Comparison of ENCODE assay signal across 17 cellular contexts in genomic region chr6:136539967-136540366, GRCh38. TPM values are rescaled to one million over a fixed set of nuclear protein-coding genes. Genes with fewer than 3 reads are reported as not detected.
DNase-seq lines count a peak whose midpoint lies in the region; ATAC-seq and TF ChIP-seq lines count a peak whose summit lies in the region.
"Had no signal": no experiment of that assay in that cellular context is flagged by ENCODE, and none has a peak within 500 bp of the region (broad histone marks: within the 10 kb centered on the region; RNA-seq: fewer than 3 reads in every experiment).

No MANE protein-coding gene starts in this region.

- peaks cover 26% of the 10 kb centered on the region for H4K20me1 ChIP-seq in GM23338 (replicated peaks; ENCODE audit: insufficient read depth)

- 17 to 31% (median 26%) methylated on average over 4 of the region's 4 CpGs for WGBS in psoas muscle, 3 donors

- H3K36me3 Mint-ChIP-seq in GM23338 (ENCODE audit: low read depth) (peaks cover 10% of the 10 kb centered on the region; the same call in 2 of the 3 replicates), nephron progenitor cell (ENCODE audit: low read depth) (no peaks in the 10 kb centered on the region)

- peaks cover 100% of the 10 kb centered on the region for H3K79me2 ChIP-seq in GM23338 (replicated peaks; ENCODE audit: insufficient read depth)

- H3K4me1 ChIP-seq in GM23338 (ENCODE audit: insufficient read depth) (peaks cover 61% of the 10 kb centered on the region), psoas muscle (no peaks in the 10 kb centered on the region)

- no peaks in the 10 kb centered on the region for H3K27me3 ChIP-seq in GM23338 (ENCODE audit: insufficient read depth)
- H3K27me3 ChIP-seq in psoas muscle (ENCODE audit: insufficient read depth in 3 of 3, low read length in 2 of 3), result peaks cover 0 to 11% (median 0%) of the 10 kb centered on the region in 3 donors

- H3K4me3 Mint-ChIP-seq in GM23338 (no peak overlapping the region), nephron progenitor cell (peak overlapping the region; percentile 24)

- H3K9me3 ChIP-seq in psoas muscle, result no peaks in the 10 kb centered on the region
- H3K9me3 ChIP-seq: Caco-2 had no signal

- 0 out of 2 replicates have a peak, but pooled peaks cover 5% of the 10 kb centered on the region for H3F3A ChIP-seq in GM23338 (replicated peaks; ENCODE audit: low read depth)

- in situ Hi-C loops in astrocyte of the cerebellum (cut with HindIII; ENCODE audit: low sequenced_read_pairs), result no loop called here

- H3K27ac Mint-ChIP-seq in GM23338 (no peak overlapping the region), nephron progenitor cell (peak overlapping the region; percentile 90)

- no peaks in the 10 kb centered on the region for H3K9me3 Mint-ChIP-seq in GM23338
- H3K9me3 Mint-ChIP-seq in nephron progenitor cell, result no peaks in the 10 kb centered on the region

- H3K27me3 Mint-ChIP-seq in GM23338 (ENCODE audit: insufficient read depth, low read depth, poor library complexity), result peaks cover 1% of the 10 kb centered on the region
- peaks cover 29% of the 10 kb centered on the region for H3K27me3 Mint-ChIP-seq in nephron progenitor cell (ENCODE audit: low read depth, poor library complexity)

- H3K4me3 ChIP-seq in GM23338 (no peak overlapping the region), astrocyte of the cerebellum (ENCODE audit: low read depth, low read length) (no peak overlapping the region), psoas muscle (no peak overlapping the region)

- no peak overlapping the region; the same call in none of the 2 replicates for H3K4me2 ChIP-seq in GM23338

- no peak overlapping the region for H3K27ac ChIP-seq in GM23338 (ENCODE audit: low read depth)
- H3K27ac ChIP-seq in psoas muscle, result no peak overlapping the region
- H3K27ac ChIP-seq: C4-2B had no signal

- ATAC-seq in GM23338 (peak; percentile 64), psoas muscle (no peak), HG03521 (IDR thresholded peaks at IDR 0.05; ENCODE audit: unreplicated experiment) (no peak)

- intact Hi-C loops in psoas muscle (cut with DNase I), result no loop called here

- DNase-seq in GM23338 (ENCODE audit: low spot score) (no peak), NCI-H524 treated with DMSO at 0.1 percent for 48 hours (lab: John Stamatoyannopoulos, UW) (peak; percentile 24), astrocyte of the cerebellum (ENCODE audit: low read depth) (peak; percentile 24), nephron progenitor cell (no peak), psoas muscle (no peak), GM19240 (ENCODE audit: insufficient read length, low spot score) (no peak), NAMALWA (ENCODE audit: low spot score) (no peak)
- DNase-seq: Caco-2, DMS79, MV-4-11, NCI-H1436, NCI-H446, NCI-H774, SHP77 treated with DMSO at 0.1 percent for 48 hours, T-helper 2 cell had no signal

- H2AFZ ChIP-seq in GM23338, result no peak overlapping the region

- H3K4me1 Mint-ChIP-seq in GM23338, result peaks cover 53% of the 10 kb centered on the region
- H3K4me1 Mint-ChIP-seq in nephron progenitor cell, result peaks cover 20% of the 10 kb centered on the region

- H3K9me2 ChIP-seq in GM23338 (ENCODE audit: insufficient read depth), result no peaks in the 10 kb centered on the region

- TF ChIP-seq CTCF in GM23338 (conservative IDR thresholded peaks at IDR 0.05; ENCODE audit: low read depth in 2 of 2), result no peak
- no peak for TF ChIP-seq CTCF in astrocyte of the cerebellum (IDR thresholded peaks at IDR 0.05; ENCODE audit: low read depth, low read length, missing control alignments)
- TF ChIP-seq CTCF in nephron progenitor cell (IDR thresholded peaks at IDR 0.05), result no peak
- no peak for TF ChIP-seq CTCF in psoas muscle (IDR thresholded peaks at IDR 0.05)

- H3K36me3 ChIP-seq in GM23338 (ENCODE audit: insufficient read depth), result no peaks in the 10 kb centered on the region
- H3K36me3 ChIP-seq in psoas muscle (ENCODE audit: insufficient read depth in 1 of 2, low read depth in 1 of 2), result no peaks in the 10 kb centered on the region

TF ChIP-seq in GM23338, 12 proteins besides CTCF, POLR2A, EP300 and RAD21 (continues in another document):
- TF ChIP-seq, protein P1, sequence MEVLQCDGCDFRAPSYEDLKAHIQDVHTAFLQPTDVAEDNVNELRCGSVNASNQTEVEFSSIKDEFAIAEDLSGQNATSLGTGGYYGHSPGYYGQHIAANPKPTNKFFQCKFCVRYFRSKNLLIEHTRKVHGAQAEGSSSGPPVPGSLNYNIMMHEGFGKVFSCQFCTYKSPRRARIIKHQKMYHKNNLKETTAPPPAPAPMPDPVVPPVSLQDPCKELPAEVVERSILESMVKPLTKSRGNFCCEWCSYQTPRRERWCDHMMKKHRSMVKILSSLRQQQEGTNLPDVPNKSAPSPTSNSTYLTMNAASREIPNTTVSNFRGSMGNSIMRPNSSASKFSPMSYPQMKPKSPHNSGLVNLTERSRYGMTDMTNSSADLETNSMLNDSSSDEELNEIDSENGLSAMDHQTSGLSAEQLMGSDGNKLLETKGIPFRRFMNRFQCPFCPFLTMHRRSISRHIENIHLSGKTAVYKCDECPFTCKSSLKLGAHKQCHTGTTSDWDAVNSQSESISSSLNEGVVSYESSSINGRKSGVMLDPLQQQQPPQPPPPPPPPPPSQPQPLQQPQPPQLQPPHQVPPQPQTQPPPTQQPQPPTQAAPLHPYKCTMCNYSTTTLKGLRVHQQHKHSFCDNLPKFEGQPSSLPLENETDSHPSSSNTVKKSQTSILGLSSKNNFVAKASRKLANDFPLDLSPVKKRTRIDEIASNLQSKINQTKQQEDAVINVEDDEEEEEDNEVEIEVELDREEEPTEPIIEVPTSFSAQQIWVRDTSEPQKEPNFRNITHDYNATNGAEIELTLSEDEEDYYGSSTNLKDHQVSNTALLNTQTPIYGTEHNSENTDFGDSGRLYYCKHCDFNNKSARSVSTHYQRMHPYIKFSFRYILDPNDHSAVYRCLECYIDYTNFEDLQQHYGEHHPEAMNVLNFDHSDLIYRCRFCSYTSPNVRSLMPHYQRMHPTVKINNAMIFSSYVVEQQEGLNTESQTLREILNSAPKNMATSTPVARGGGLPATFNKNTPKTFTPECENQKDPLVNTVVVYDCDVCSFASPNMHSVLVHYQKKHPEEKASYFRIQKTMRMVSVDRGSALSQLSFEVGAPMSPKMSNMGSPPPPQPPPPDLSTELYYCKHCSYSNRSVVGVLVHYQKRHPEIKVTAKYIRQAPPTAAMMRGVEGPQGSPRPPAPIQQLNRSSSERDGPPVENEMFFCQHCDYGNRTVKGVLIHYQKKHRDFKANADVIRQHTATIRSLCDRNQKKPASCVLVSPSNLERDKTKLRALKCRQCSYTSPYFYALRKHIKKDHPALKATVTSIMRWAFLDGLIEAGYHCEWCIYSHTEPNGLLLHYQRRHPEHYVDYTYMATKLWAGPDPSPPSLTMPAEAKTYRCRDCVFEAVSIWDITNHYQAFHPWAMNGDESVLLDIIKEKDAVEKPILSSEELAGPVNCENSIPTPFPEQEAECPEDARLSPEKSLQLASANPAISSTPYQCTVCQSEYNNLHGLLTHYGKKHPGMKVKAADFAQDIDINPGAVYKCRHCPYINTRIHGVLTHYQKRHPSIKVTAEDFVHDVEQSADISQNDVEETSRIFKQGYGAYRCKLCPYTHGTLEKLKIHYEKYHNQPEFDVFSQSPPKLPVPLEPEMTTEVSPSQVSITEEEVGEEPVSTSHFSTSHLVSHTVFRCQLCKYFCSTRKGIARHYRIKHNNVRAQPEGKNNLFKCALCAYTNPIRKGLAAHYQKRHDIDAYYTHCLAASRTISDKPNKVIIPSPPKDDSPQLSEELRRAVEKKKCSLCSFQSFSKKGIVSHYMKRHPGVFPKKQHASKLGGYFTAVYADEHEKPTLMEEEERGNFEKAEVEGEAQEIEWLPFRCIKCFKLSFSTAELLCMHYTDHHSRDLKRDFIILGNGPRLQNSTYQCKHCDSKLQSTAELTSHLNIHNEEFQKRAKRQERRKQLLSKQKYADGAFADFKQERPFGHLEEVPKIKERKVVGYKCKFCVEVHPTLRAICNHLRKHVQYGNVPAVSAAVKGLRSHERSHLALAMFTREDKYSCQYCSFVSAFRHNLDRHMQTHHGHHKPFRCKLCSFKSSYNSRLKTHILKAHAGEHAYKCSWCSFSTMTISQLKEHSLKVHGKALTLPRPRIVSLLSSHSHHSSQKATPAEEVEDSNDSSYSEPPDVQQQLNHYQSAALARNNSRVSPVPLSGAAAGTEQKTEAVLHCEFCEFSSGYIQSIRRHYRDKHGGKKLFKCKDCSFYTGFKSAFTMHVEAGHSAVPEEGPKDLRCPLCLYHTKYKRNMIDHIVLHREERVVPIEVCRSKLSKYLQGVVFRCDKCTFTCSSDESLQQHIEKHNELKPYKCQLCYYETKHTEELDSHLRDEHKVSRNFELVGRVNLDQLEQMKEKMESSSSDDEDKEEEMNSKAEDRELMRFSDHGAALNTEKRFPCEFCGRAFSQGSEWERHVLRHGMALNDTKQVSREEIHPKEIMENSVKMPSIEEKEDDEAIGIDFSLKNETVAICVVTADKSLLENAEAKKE (CRISPR knock-in tag; IDR thresholded peaks at IDR 0.05), result no peak
- TF ChIP-seq EZH2 (IDR thresholded peaks at IDR 0.05; ENCODE audit: low read depth, unreplicated experiment), result no peak
- no peak for TF ChIP-seq ZNF331 (CRISPR knock-in tag; IDR thresholded peaks at IDR 0.05; ENCODE audit: low read depth)
- no peak for TF ChIP-seq CREB1 (CRISPR knock-in tag; IDR thresholded peaks at IDR 0.05; ENCODE audit: low read depth)
- no peak for TF ChIP-seq EZH2phosphoT487 (IDR thresholded peaks at IDR 0.05; ENCODE audit: unreplicated experiment)

RNA-seq across cellular contexts. Expression of gene MAP7, which starts 10.3 kb away (rescaled TPM):
- total RNA-seq in GM23338 (2014; rRNA removed; shearing (Covaris generic)), result 47.8 and 49.2 TPM in 2 replicates
- polyA plus RNA-seq in GM23338 (2016; fragmentation: Nextera tagmentation; extraction: Ambion mirVana) (43.2 and 44.7 TPM in 2 replicates), psoas muscle (under 1 TPM; 0.10 to 0.20 (median 0.10) TPM)
- total RNA-seq in psoas muscle, result under 1 TPM; 0.32 to 0.94 (median 0.62) TPM

Comparison
In these comparisons a context has a peak if more than half of its experiments do, and no peak if none do; other contexts are left out.
1. DNase-seq: peak in NCI-H524 treated with DMSO at 0.1 percent for 48 hours (single experiment) and astrocyte of the cerebellum (single experiment); none in GM23338 (single experiment), nephron progenitor cell (single experiment), psoas muscle (0 of 2), GM19240 (single experiment) and NAMALWA (single experiment).
2. RNA of gene MAP7, which starts 10.3 kb away (total RNA-seq): 47.8 to 49.2 TPM in GM23338; 0.32 to 0.94 TPM in psoas muscle; every median in the first group is over 10 times any median in the second.